Comparison of ENCODE assay signal across 8 cellular contexts in the genomic region with DNA sequence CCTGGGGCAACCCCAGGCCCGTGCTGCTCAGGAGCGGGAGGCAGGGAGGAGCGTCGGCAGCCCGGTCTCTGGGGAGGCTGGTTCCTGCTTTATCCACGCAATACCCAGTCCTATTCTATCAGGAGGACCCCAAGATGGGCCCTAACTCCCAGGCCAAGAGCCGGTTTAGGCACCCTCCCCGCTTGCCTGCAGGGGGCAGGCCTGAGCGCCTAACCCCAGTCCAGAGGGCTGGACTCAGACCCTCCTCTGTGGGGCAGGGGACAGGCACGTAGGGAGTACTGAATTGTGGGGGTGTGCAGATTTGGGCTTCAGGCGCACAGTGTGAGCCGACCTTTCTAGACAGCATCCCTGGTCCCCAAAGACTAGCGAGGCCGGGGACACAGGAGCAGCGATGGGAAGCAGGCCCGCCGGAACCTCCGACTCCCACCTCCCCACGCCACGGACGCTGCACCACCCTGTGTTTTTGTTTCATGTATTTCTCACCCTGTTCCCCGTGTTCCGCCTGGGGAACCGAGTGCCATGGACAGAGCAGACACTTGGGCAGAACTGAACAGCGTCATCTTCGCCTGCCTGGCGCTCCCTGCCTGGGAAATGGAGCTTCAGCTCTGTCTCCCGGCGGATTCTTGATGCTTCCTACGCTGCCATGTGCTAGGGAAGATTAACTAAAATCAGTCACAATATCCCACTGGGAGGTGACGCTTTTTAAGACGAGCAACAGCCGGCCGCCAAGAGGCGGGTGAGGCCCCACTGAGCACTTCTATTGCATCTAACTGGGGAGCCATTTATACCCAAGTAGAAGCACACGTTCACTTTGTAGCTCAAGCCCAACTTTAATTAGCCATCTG. TPM values are rescaled to one million over a fixed set of nuclear protein-coding genes. Genes with fewer than 3 reads are reported as not detected.
DNase-seq lines count a peak whose midpoint lies in the region; ATAC-seq and TF ChIP-seq lines count a peak whose summit lies in the region.

No MANE protein-coding gene starts in this region.

- H3K14ac ChIP-seq in neuronal stem cell (ENCODE audit: low read length): no peak overlapping the region

- H3K9me3 ChIP-seq in OCI-LY1 (ENCODE audit: low read length): no peaks in the 10 kb centered on the region
- no peaks in the 10 kb centered on the region for H3K9me3 ChIP-seq in colonic mucosa
- H3K9me3 ChIP-seq in neuronal stem cell (replicated peaks in 1 of 2; ENCODE audit: control insufficient read depth in 2 of 2, insufficient read depth in 1 of 2, low read depth in 1 of 2, low read length in 2 of 2): peaks cover 0 to 2% of the 10 kb centered on the region in 2 donors

- peak overlapping the region; percentile 1 for H3K23ac ChIP-seq in neuronal stem cell (ENCODE audit: low read depth, low read length, poor library complexity)

- H2BK12ac ChIP-seq in neuronal stem cell (ENCODE audit: low read length): peak overlapping the region; percentile 22

- POLR2A ChIA-PET in GM10248 (lab: Yijun Ruan, JAX): no interaction called here

- peak overlapping the region; percentile 94 for H2AK5ac ChIP-seq in neuronal stem cell (ENCODE audit: low read depth, low read length)

- H2AFZ ChIP-seq in OCI-LY1 (ENCODE audit: low read length): no peak overlapping the region
- H2AFZ ChIP-seq in neuronal stem cell (ENCODE audit: low read length): no peak overlapping the region

- H3K4ac ChIP-seq in neuronal stem cell (ENCODE audit: low read length): peak overlapping the region; percentile 84

- TF ChIP-seq CTCF in GM10248 (IDR thresholded peaks at IDR 0.05; ENCODE audit: control extremely low read depth, extremely low read depth, low read depth, missing control alignments) (peak; percentile 83), OCI-LY1 (IDR thresholded peaks at IDR 0.05; ENCODE audit: low read length) (peak; percentile 81), colonic mucosa (IDR thresholded peaks at IDR 0.05) (peak; percentile 36)

- H3K4me3 ChIP-seq in OCI-LY1 (ENCODE audit: low read depth, low read length, poor library complexity, severe bottlenecking): no peak overlapping the region
- H3K4me3 ChIP-seq in colonic mucosa: no peak overlapping the region
- H3K4me3 ChIP-seq in neuronal stem cell (ENCODE audit: low read length in 2 of 2): no peak overlapping the region

- H3K27me3 ChIP-seq in OCI-LY1 (ENCODE audit: insufficient read depth, low read length) (no peaks in the 10 kb centered on the region), colonic mucosa (no peaks in the 10 kb centered on the region), neuronal stem cell (ENCODE audit: control insufficient read depth in 3 of 3, insufficient read depth in 3 of 3, low read depth in 1 of 3, low read length in 3 of 3) (no peaks in the 10 kb centered on the region)

- H4K91ac ChIP-seq in neuronal stem cell (ENCODE audit: low read depth, low read length, poor library complexity): no peak overlapping the region

- no peaks in the 10 kb centered on the region for H3K9me2 ChIP-seq in OCI-LY1 (ENCODE audit: low read depth, low read length)

- no CpG with 5 or more reads among the region's 36 CpGs for WGBS in neuronal stem cell (ENCODE audit: extremely low coverage in 2 of 2, insufficient read length in 2 of 2, insufficient replicate concordance in 1 of 2), 2 donors

- no peaks in the 10 kb centered on the region for H3F3A ChIP-seq in OCI-LY1 (ENCODE audit: insufficient read depth, low read length)

- peaks cover 12% of the 10 kb centered on the region for H3K79me1 ChIP-seq in neuronal stem cell (ENCODE audit: low read depth, low read length)

- peak overlapping the region; percentile 76 for H3K18ac ChIP-seq in neuronal stem cell (ENCODE audit: low read length)

- intact Hi-C loops in colonic mucosa (cut with DNase I): loop anchor here (5.0 kb wide), 1 partner anchor 100 kb away; no protein-coding TSS in a partner anchor

- CTCF ChIA-PET in GM10248 (lab: Yijun Ruan, JAX): interaction anchor here (0.8 to 4.9 kb wide), 9 partner anchors 10 to 666 kb away, joined by 3 to 34 read pairs (median 8); no protein-coding TSS in a partner anchor

- ATAC-seq in GM19467 (IDR thresholded peaks at IDR 0.05; ENCODE audit: unreplicated experiment): no peak

- H3K27ac ChIP-seq in OCI-LY1 (ENCODE audit: low read depth, low read length, poor library complexity, severe bottlenecking) (no peak overlapping the region), colonic mucosa (no peak overlapping the region), neuronal stem cell (replicated peaks; ENCODE audit: low read length) (no peak overlapping the region)

- H4K8ac ChIP-seq in neuronal stem cell (ENCODE audit: low read depth, low read length): no peak overlapping the region

- peaks cover 9% of the 10 kb centered on the region; the same call in 1 of the 2 replicates for H3K36me3 ChIP-seq in OCI-LY1 (ENCODE audit: insufficient read depth, low read length)
- no peaks in the 10 kb centered on the region for H3K36me3 ChIP-seq in colonic mucosa
- peaks cover 15 to 35% of the 10 kb centered on the region in 2 donors for H3K36me3 ChIP-seq in neuronal stem cell (replicated peaks in 1 of 2; ENCODE audit: control insufficient read depth in 2 of 2, insufficient read depth in 2 of 2, low read length in 2 of 2)

- H2BK120ac ChIP-seq in neuronal stem cell (ENCODE audit: low read depth, low read length): no peak overlapping the region

- no peak overlapping the region for H2BK15ac ChIP-seq in neuronal stem cell (ENCODE audit: low read length)

- H3K4me1 ChIP-seq in OCI-LY1 (ENCODE audit: insufficient read depth, low read length, severe bottlenecking) (peaks cover 34% of the 10 kb centered on the region), colonic mucosa (peaks cover 8% of the 10 kb centered on the region), neuronal stem cell (ENCODE audit: control insufficient read depth in 2 of 2, insufficient read depth in 1 of 2, low read depth in 1 of 2, low read length in 2 of 2) (peaks cover 0 to 6% of the 10 kb centered on the region in 2 donors)

- no peaks in the 10 kb centered on the region for H3K79me2 ChIP-seq in OCI-LY1 (ENCODE audit: insufficient read depth, low read length)

- H3K9ac ChIP-seq in OCI-LY1 (ENCODE audit: low read length) (no peak overlapping the region), colonic mucosa (ENCODE audit: low read depth in 2 of 2, low read length in 2 of 2) (no peak overlapping the region), neuronal stem cell (ENCODE audit: low read depth, low read length, poor library complexity) (peak overlapping the region; percentile 44)

- peak; percentile 68 for DNase-seq in GM10248 (ENCODE audit: extremely low spot score)
- DNase-seq in colonic mucosa: no peak
- DNase-seq in neuronal stem cell (ENCODE audit: low spot score): no peak
- no peak for DNase-seq in GDM1 (lab: John Stamatoyannopoulos, UW)
- no peak for DNase-seq in NCI-H146 treated with DMSO at 0.1 percent for 48 hours (lab: John Stamatoyannopoulos, UW; ENCODE audit: unreplicated experiment)
- DNase-seq in KG1 (lab: John Stamatoyannopoulos, UW): no peak

- H4K20me1 ChIP-seq in OCI-LY1 (ENCODE audit: insufficient read depth, low read length): no peaks in the 10 kb centered on the region

- no peak overlapping the region for H3K4me2 ChIP-seq in OCI-LY1 (ENCODE audit: low read length)
- H3K4me2 ChIP-seq in neuronal stem cell (ENCODE audit: insufficient read depth, low read length, poor library complexity, severe bottlenecking): no peak overlapping the region

- H2BK5ac ChIP-seq in neuronal stem cell (ENCODE audit: low read length): no peak overlapping the region

RNA-seq across cellular contexts. Expression of gene NUDT1, which starts 5.3 kb away (rescaled TPM):
- 10 to 100 TPM; 15.0 to 51.6 TPM for total RNA-seq in colonic mucosa
- polyA plus RNA-seq in neuronal stem cell (2013, experiment 1 of 2): 46.7 TPM
- polyA plus RNA-seq in neuronal stem cell (2013, experiment 2 of 2): 46.4 TPM

RNA-seq across cellular contexts. Expression of gene MRM2, which starts 5.4 kb away (rescaled TPM):
- total RNA-seq in colonic mucosa: 10 to 100 TPM; 17.3 to 27.0 TPM
- polyA plus RNA-seq in neuronal stem cell (2013, experiment 1 of 2): 21.4 TPM
- polyA plus RNA-seq in neuronal stem cell (2013, experiment 2 of 2): 21.4 TPM

RNA-seq across cellular contexts. Expression of gene MAD1L1, which starts 14.6 kb away (rescaled TPM):
- 10 to 100 TPM; 18.2 to 47.0 TPM for total RNA-seq in colonic mucosa
- polyA plus RNA-seq in neuronal stem cell (2013, experiment 1 of 2): 20.0 TPM
- 18.9 TPM for polyA plus RNA-seq in neuronal stem cell (2013, experiment 2 of 2)
